Comparison of ENCODE assay signal across 7 cellular contexts in genomic region chr18:11872479-11873136, GRCh38.
DNase-seq lines count a peak whose midpoint lies in the region; ATAC-seq and TF ChIP-seq lines count a peak whose summit lies in the region.

No MANE protein-coding gene starts in this region.

- DNase-seq in ELF-1 (ENCODE audit: low read depth, low spot score) (peak; percentile 39), kidney tubule cell (ENCODE audit: low spot score) (peak; percentile 62), NK-92 (lab: John Stamatoyannopoulos, UW; ENCODE audit: unreplicated experiment) (no peak)
- DNase-seq in T-helper 2 cell treated with Interferon-gamma antibody and Interleukin-4, amounts not matched to agents 5 μg/mL and 100 μg/mL, for 36 hours (ENCODE audit: low spot score), result no peak

- TF ChIP-seq EP300 in Ishikawa (IDR thresholded peaks at IDR 0.05; ENCODE audit: borderline replicate concordance), result no peak

- TF ChIP-seq RAD21 in Ishikawa (IDR thresholded peaks at IDR 0.05; ENCODE audit: low read depth), result peak; percentile 94

- no peaks in the 10 kb centered on the region for H3K4me1 Mint-ChIP-seq in T-helper 2 cell treated with Interferon-gamma antibody and Interleukin-4, amounts not matched to agents 5 μg/mL and 100 μg/mL, for 36 hours (ENCODE audit: low read depth)

- ATAC-seq in HG02885 (IDR thresholded peaks at IDR 0.05; ENCODE audit: poor library complexity, unreplicated experiment), result no peak

- peak; percentile 74 for TF ChIP-seq CTCF in VCaP (conservative IDR thresholded peaks at IDR 0.05)

- no peaks in the 10 kb centered on the region for H3K9me3 Mint-ChIP-seq in T-helper 2 cell treated with Interferon-gamma antibody and Interleukin-4, amounts not matched to agents 5 μg/mL and 100 μg/mL, for 36 hours

- H3K27ac ChIP-seq in VCaP, result no peak overlapping the region

- no peak overlapping the region for H3K27ac Mint-ChIP-seq in T-helper 2 cell treated with Interferon-gamma antibody and Interleukin-4, amounts not matched to agents 5 μg/mL and 100 μg/mL, for 36 hours

- H3K4me3 Mint-ChIP-seq in T-helper 2 cell treated with Interferon-gamma antibody and Interleukin-4, amounts not matched to agents 5 μg/mL and 100 μg/mL, for 36 hours, result no peak overlapping the region

- no peaks in the 10 kb centered on the region for H3K36me3 Mint-ChIP-seq in T-helper 2 cell treated with Interferon-gamma antibody and Interleukin-4, amounts not matched to agents 5 μg/mL and 100 μg/mL, for 36 hours (ENCODE audit: low read depth)

- H3K27me3 Mint-ChIP-seq in T-helper 2 cell treated with Interferon-gamma antibody and Interleukin-4, amounts not matched to agents 5 μg/mL and 100 μg/mL, for 36 hours (ENCODE audit: low read depth), result peaks cover 2% of the 10 kb centered on the region

TF ChIP-seq in Ishikawa, 13 proteins besides CTCF, POLR2A, EP300 and RAD21:
- no peak for TF ChIP-seq TEAD4 (IDR thresholded peaks at IDR 0.05)
- 0 out of 2 replicates have a peak, but pooled peaks have one; percentile 55 for TF ChIP-seq YY1 (IDR thresholded peaks at IDR 0.05; ENCODE audit: low read depth)
TF ChIP-seq in Ishikawa: peak in this region for 1.

Comparison
In these comparisons a context has a peak if more than half of its experiments do, and no peak if none do; other contexts are left out.
1. DNase-seq: peak in ELF-1 (single experiment) and kidney tubule cell (single experiment); none in NK-92 (single experiment) and T-helper 2 cell treated with Interferon-gamma antibody and Interleukin-4, amounts not matched to agents 5 μg/mL and 100 μg/mL, for 36 hours (single experiment).